Comparison of ENCODE assay signal across 1 cellular context in the genomic region with DNA sequence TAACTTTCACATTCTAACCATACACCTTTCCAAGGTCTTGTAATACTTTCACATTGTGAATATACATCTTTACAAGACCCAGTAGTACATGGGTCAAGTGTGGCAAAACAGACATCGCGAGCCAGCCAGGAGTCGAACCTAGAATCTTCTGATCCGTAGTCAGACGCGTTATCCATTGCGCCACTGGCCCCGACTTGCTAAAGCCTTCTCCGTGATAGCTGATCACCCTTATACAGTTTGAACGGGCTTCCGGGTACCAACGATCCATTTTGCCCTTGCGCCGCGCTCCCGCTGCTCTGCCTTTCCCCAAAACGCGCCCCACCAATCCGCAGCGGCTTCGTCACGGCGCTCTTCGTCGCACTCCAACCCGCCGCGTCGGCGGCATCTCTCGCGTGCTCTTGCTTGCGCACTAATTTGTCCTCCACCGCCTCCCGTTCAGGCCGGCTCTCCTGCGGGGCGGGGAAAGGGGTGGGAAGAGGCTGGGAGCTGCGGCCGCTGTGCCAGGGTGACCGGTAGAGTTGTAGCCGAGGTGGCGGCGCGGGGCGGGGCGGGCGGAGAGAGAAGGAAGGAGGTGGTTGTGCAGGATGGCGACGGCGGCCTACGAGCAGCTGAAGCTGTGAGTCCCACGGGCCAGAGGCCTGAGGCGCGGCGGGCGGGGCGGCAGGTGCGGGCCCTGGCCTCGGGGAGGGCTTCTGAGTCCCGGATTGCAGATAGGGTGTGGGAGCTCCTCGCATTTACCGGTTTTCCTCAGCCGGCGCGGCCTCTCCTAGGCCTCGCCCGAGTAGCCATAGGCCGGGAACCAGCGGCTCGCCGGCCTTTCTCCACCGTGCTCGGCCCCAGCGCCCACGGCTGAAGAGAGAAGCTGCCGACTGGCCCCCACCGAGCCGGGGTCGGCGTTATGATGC.
A peak's percentile ranks its signal among the peaks of the same experiment; 100 is the strongest.
TF ChIP-seq lines count a peak whose summit lies in the region.

Gene SACM1L, plus strand, starts transcription at position 515 of the 905 bp plus-strand sequence. Its CDS starts 70 bp downstream, at position 585.

TF ChIP-seq in K562, 482 proteins besides CTCF, POLR2A, EP300 and RAD21 (continued from another document and continues in another):
- TF ChIP-seq, protein P1, sequence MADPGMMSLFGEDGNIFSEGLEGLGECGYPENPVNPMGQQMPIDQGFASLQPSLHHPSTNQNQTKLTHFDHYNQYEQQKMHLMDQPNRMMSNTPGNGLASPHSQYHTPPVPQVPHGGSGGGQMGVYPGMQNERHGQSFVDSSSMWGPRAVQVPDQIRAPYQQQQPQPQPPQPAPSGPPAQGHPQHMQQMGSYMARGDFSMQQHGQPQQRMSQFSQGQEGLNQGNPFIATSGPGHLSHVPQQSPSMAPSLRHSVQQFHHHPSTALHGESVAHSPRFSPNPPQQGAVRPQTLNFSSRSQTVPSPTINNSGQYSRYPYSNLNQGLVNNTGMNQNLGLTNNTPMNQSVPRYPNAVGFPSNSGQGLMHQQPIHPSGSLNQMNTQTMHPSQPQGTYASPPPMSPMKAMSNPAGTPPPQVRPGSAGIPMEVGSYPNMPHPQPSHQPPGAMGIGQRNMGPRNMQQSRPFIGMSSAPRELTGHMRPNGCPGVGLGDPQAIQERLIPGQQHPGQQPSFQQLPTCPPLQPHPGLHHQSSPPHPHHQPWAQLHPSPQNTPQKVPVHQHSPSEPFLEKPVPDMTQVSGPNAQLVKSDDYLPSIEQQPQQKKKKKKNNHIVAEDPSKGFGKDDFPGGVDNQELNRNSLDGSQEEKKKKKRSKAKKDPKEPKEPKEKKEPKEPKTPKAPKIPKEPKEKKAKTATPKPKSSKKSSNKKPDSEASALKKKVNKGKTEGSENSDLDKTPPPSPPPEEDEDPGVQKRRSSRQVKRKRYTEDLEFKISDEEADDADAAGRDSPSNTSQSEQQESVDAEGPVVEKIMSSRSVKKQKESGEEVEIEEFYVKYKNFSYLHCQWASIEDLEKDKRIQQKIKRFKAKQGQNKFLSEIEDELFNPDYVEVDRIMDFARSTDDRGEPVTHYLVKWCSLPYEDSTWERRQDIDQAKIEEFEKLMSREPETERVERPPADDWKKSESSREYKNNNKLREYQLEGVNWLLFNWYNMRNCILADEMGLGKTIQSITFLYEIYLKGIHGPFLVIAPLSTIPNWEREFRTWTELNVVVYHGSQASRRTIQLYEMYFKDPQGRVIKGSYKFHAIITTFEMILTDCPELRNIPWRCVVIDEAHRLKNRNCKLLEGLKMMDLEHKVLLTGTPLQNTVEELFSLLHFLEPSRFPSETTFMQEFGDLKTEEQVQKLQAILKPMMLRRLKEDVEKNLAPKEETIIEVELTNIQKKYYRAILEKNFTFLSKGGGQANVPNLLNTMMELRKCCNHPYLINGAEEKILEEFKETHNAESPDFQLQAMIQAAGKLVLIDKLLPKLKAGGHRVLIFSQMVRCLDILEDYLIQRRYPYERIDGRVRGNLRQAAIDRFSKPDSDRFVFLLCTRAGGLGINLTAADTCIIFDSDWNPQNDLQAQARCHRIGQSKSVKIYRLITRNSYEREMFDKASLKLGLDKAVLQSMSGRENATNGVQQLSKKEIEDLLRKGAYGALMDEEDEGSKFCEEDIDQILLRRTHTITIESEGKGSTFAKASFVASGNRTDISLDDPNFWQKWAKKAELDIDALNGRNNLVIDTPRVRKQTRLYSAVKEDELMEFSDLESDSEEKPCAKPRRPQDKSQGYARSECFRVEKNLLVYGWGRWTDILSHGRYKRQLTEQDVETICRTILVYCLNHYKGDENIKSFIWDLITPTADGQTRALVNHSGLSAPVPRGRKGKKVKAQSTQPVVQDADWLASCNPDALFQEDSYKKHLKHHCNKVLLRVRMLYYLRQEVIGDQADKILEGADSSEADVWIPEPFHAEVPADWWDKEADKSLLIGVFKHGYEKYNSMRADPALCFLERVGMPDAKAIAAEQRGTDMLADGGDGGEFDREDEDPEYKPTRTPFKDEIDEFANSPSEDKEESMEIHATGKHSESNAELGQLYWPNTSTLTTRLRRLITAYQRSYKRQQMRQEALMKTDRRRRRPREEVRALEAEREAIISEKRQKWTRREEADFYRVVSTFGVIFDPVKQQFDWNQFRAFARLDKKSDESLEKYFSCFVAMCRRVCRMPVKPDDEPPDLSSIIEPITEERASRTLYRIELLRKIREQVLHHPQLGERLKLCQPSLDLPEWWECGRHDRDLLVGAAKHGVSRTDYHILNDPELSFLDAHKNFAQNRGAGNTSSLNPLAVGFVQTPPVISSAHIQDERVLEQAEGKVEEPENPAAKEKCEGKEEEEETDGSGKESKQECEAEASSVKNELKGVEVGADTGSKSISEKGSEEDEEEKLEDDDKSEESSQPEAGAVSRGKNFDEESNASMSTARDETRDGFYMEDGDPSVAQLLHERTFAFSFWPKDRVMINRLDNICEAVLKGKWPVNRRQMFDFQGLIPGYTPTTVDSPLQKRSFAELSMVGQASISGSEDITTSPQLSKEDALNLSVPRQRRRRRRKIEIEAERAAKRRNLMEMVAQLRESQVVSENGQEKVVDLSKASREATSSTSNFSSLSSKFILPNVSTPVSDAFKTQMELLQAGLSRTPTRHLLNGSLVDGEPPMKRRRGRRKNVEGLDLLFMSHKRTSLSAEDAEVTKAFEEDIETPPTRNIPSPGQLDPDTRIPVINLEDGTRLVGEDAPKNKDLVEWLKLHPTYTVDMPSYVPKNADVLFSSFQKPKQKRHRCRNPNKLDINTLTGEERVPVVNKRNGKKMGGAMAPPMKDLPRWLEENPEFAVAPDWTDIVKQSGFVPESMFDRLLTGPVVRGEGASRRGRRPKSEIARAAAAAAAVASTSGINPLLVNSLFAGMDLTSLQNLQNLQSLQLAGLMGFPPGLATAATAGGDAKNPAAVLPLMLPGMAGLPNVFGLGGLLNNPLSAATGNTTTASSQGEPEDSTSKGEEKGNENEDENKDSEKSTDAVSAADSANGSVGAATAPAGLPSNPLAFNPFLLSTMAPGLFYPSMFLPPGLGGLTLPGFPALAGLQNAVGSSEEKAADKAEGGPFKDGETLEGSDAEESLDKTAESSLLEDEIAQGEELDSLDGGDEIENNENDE (IDR thresholded peaks at IDR 0.05; ENCODE audit: low read depth, low read length), result no peak
- TF ChIP-seq, protein P2, sequence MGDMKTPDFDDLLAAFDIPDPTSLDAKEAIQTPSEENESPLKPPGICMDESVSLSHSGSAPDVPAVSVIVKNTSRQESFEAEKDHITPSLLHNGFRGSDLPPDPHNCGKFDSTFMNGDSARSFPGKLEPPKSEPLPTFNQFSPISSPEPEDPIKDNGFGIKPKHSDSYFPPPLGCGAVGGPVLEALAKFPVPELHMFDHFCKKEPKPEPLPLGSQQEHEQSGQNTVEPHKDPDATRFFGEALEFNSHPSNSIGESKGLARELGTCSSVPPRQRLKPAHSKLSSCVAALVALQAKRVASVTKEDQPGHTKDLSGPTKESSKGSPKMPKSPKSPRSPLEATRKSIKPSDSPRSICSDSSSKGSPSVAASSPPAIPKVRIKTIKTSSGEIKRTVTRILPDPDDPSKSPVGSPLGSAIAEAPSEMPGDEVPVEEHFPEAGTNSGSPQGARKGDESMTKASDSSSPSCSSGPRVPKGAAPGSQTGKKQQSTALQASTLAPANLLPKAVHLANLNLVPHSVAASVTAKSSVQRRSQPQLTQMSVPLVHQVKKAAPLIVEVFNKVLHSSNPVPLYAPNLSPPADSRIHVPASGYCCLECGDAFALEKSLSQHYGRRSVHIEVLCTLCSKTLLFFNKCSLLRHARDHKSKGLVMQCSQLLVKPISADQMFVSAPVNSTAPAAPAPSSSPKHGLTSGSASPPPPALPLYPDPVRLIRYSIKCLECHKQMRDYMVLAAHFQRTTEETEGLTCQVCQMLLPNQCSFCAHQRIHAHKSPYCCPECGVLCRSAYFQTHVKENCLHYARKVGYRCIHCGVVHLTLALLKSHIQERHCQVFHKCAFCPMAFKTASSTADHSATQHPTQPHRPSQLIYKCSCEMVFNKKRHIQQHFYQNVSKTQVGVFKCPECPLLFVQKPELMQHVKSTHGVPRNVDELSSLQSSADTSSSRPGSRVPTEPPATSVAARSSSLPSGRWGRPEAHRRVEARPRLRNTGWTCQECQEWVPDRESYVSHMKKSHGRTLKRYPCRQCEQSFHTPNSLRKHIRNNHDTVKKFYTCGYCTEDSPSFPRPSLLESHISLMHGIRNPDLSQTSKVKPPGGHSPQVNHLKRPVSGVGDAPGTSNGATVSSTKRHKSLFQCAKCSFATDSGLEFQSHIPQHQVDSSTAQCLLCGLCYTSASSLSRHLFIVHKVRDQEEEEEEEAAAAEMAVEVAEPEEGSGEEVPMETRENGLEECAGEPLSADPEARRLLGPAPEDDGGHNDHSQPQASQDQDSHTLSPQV (IDR thresholded peaks at IDR 0.05), result peak; percentile 98
- TF ChIP-seq ZNF384 (IDR thresholded peaks at IDR 0.05; ENCODE audit: low read depth, low read length) (no peak), NCOA2 (IDR thresholded peaks at IDR 0.05; ENCODE audit: partially characterized antibody in 2 of 2) (peak in 1 of 2 experiments; percentile 92), DMBX1 (CRISPR knock-in tag; IDR thresholded peaks at IDR 0.05; ENCODE audit: borderline replicate concordance) (no peak), ZZZ3 (IDR thresholded peaks at IDR 0.05) (no peak), ZBTB2 (IDR thresholded peaks at IDR 0.05) (peak; percentile 90), NR0B1 (IDR thresholded peaks at IDR 0.05; ENCODE audit: partially characterized antibody) (no peak), RNF219 (CRISPR knock-in tag; IDR thresholded peaks at IDR 0.05) (no peak), ZNF436 (CRISPR knock-in tag; IDR thresholded peaks at IDR 0.05) (no peak), ZNF253 (CRISPR knock-in tag; conservative IDR thresholded peaks at IDR 0.05) (no peak), MYC (IDR thresholded peaks at IDR 0.05; ENCODE audit: low read depth, low read length) (peak; percentile 86), MYC (CRISPR knock-in tag; IDR thresholded peaks at IDR 0.05; ENCODE audit: borderline replicate concordance, low read depth) (peak; percentile 45; the same call in 1 of the 2 replicates), HMBOX1 (IDR thresholded peaks at IDR 0.05) (peak; percentile 88), SP2 (IDR thresholded peaks at IDR 0.05; ENCODE audit: extremely low read depth, low read depth, low read length, poor library complexity, severe bottlenecking) (no peak)
- TF ChIP-seq, protein P3, sequence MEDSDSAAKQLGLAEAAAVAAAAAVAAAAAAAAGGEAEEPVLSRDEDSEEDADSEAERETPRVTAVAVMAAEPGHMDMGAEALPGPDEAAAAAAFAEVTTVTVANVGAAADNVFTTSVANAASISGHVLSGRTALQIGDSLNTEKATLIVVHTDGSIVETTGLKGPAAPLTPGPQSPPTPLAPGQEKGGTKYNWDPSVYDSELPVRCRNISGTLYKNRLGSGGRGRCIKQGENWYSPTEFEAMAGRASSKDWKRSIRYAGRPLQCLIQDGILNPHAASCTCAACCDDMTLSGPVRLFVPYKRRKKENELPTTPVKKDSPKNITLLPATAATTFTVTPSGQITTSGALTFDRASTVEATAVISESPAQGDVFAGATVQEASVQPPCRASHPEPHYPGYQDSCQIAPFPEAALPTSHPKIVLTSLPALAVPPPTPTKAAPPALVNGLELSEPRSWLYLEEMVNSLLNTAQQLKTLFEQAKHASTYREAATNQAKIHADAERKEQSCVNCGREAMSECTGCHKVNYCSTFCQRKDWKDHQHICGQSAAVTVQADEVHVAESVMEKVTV (CRISPR knock-in tag; IDR thresholded peaks at IDR 0.05), result no peak
- TF ChIP-seq, protein P4, sequence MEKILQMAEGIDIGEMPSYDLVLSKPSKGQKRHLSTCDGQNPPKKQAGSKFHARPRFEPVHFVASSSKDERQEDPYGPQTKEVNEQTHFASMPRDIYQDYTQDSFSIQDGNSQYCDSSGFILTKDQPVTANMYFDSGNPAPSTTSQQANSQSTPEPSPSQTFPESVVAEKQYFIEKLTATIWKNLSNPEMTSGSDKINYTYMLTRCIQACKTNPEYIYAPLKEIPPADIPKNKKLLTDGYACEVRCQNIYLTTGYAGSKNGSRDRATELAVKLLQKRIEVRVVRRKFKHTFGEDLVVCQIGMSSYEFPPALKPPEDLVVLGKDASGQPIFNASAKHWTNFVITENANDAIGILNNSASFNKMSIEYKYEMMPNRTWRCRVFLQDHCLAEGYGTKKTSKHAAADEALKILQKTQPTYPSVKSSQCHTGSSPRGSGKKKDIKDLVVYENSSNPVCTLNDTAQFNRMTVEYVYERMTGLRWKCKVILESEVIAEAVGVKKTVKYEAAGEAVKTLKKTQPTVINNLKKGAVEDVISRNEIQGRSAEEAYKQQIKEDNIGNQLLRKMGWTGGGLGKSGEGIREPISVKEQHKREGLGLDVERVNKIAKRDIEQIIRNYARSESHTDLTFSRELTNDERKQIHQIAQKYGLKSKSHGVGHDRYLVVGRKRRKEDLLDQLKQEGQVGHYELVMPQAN (IDR thresholded peaks at IDR 0.05; ENCODE audit: borderline replicate concordance), result 0 out of 2 replicates have a peak, but pooled peaks have one; percentile 49
